Comparison of ENCODE assay signal across 9 cellular contexts in genomic region chr13:42333613-42334328, GRCh38.
A peak's percentile ranks its signal among the peaks of the same experiment; 100 is the strongest.
DNase-seq lines count a peak whose midpoint lies in the region; ATAC-seq, FAIRE-seq and TF ChIP-seq lines count a peak whose summit lies in the region.
"Had no signal": no experiment of that assay in that cellular context is flagged by ENCODE, and none has a peak within 500 bp of the region (broad histone marks: within the 10 kb centered on the region; RNA-seq: fewer than 3 reads in every experiment).

No MANE protein-coding gene starts in this region.

- H3K4me2 ChIP-seq in GM12878 (ENCODE audit: control insufficient read depth, insufficient read depth) = peak overlapping the region; percentile 51; the same call in 1 of the 2 replicates
- H3K4me2 ChIP-seq: BLaER1 treated with 17β-estradiol and CSF1 and Interleukin-3, amounts not matched to agents 10 nM and 100 nM had no signal

- H3K4me1 ChIP-seq in GM12878 (ENCODE audit: control insufficient read depth, insufficient read depth, low read length) (peaks cover 18% of the 10 kb centered on the region), adrenal gland (replicated peaks in 1 of 2) (no peaks in the 10 kb centered on the region)

- BruUV-seq in GM12878 (replicated peaks; lab: Mats Ljungman, UMichigan) = no TSS peak

- DNase-seq in NCI-H1105 (lab: John Stamatoyannopoulos, UW) = peak; percentile 13
- DNase-seq in NCI-H1105 treated with DMSO at 0.1 percent for 48 hours (lab: John Stamatoyannopoulos, UW) = no peak
- DNase-seq in NCI-H146 treated with DMSO at 0.1 percent for 48 hours (lab: John Stamatoyannopoulos, UW; ENCODE audit: unreplicated experiment) = peak; percentile 60
- DNase-seq in GM12878 (ENCODE audit: low read depth, low spot score) = no peak
- DNase-seq in medulla oblongata (ENCODE audit: extremely low spot score) = peak; percentile 28
- no peak for DNase-seq in adrenal gland
- no peak for DNase-seq in NCI-H774 (lab: John Stamatoyannopoulos, UW)

- ATAC-seq in GM21576 (IDR thresholded peaks at IDR 0.05; ENCODE audit: unreplicated experiment) (peak; percentile 62), GM12878 (peak; percentile 92)

- peak; percentile 75 for FAIRE-seq in GM12878 (lab: Jason Lieb, UNC)

- RAD21 ChIA-PET in GM12878 (lab: Charles Lee; ENCODE audit: unreplicated experiment) = interaction anchor here (0.6 to 3.6 kb wide), 33 partner anchors 11 to 1470 kb away, joined by 3 to 85 read pairs (median 4); partner anchors contain the start of gene AKAP11

- in situ Hi-C loops in GM12878 (cut with MboI) = loop anchor here (25.0 kb wide), 1 partner anchor 1454 kb away; the partner anchor contains the start of gene ENOX1

- CTCF ChIA-PET in GM12878 (lab: Yijun Ruan, JAX) = interaction anchor here (0.5 to 1.7 kb wide), 48 partner anchors 8 to 1470 kb away, joined by 3 to 67 read pairs (median 4); no protein-coding TSS in a partner anchor

- H3K4me3 ChIP-seq in GM12878 = no peak overlapping the region
- H3K4me3 ChIP-seq in adrenal gland = no peak overlapping the region
- H3K4me3 ChIP-seq: BLaER1 treated with 17β-estradiol and CSF1 and Interleukin-3, amounts not matched to agents 10 nM and 100 nM had no signal

- TF ChIP-seq RAD21 in GM12878 (IDR thresholded peaks at IDR 0.05; ENCODE audit: insufficient read depth, low read depth, low read length) = peak; percentile 98

- H4K20me1 ChIP-seq in GM12878 (ENCODE audit: control insufficient read depth, insufficient read depth) = no peaks in the 10 kb centered on the region
- H4K20me1 ChIP-seq: BLaER1 treated with 17β-estradiol and CSF1 and Interleukin-3, amounts not matched to agents 10 nM and 100 nM had no signal

- SMC1A ChIA-PET in GM12878 (lab: Charles Lee; ENCODE audit: uncharacterized antibody, unreplicated experiment) = interaction anchor here (0.5 to 4.9 kb wide), 27 partner anchors 11 to 636 kb away, joined by 3 to 83 read pairs (median 4); no protein-coding TSS in a partner anchor

- H3K27me3 ChIP-seq in GM12878 (replicated peaks in 1 of 2; ENCODE audit: control insufficient read depth in 2 of 2, insufficient read depth in 2 of 2, low read length in 1 of 2) (no peaks in the 10 kb centered on the region), adrenal gland (no peaks in the 10 kb centered on the region)
- H3K27me3 ChIP-seq: BLaER1 treated with 17β-estradiol and CSF1 and Interleukin-3, amounts not matched to agents 10 nM and 100 nM had no signal

- intact Hi-C loops in GM12878 (cut with micrococcal nuclease; ENCODE audit: unreplicated experiment) (loop anchor here (1.0 to 10.0 kb wide), 6 partner anchors 73 to 551 kb away; no protein-coding TSS in a partner anchor), adrenal gland (cut with DNase I) (no loop called here)

- no peaks in the 10 kb centered on the region for H3K79me2 ChIP-seq in GM12878 (ENCODE audit: control insufficient read depth, insufficient read depth, low read length)

- peak overlapping the region; percentile 93 for H2AFZ ChIP-seq in GM12878 (ENCODE audit: control insufficient read depth, low read depth, low read length)

- no peak for TF ChIP-seq EP300 in GM12878 (IDR thresholded peaks at IDR 0.05; ENCODE audit: borderline replicate concordance in 1 of 2, control insufficient read depth in 1 of 2, low read depth in 2 of 2, low read length in 2 of 2)

- no peaks in the 10 kb centered on the region for H3K36me3 ChIP-seq in GM12878 (ENCODE audit: control insufficient read depth in 2 of 2, insufficient read depth in 2 of 2, low read length in 1 of 2)
- H3K36me3 ChIP-seq in adrenal gland (replicated peaks in 1 of 2) = no peaks in the 10 kb centered on the region
- H3K36me3 ChIP-seq: BLaER1 treated with 17β-estradiol and CSF1 and Interleukin-3, amounts not matched to agents 10 nM and 100 nM had no signal

- peak overlapping the region; percentile 73 for H3K27ac ChIP-seq in GM12878 (ENCODE audit: control insufficient read depth, insufficient read depth)
- H3K27ac ChIP-seq in adrenal gland = no peak overlapping the region

- peak overlapping the region; percentile 59; the same call in 1 of the 2 replicates for H3K9ac ChIP-seq in GM12878 (ENCODE audit: control insufficient read depth, insufficient read depth, low read length)

- TF ChIP-seq POLR2A in GM12878 (IDR thresholded peaks at IDR 0.05; ENCODE audit: low read depth, low read length) = no peak
- no peak for TF ChIP-seq POLR2A in adrenal gland (IDR thresholded peaks at IDR 0.05)

- 78% methylated on average over 11 of the region's 12 CpGs for WGBS in GM12878 (ENCODE audit: insufficient coverage, insufficient replicate concordance, low lambda C conversion rate, missing lambda C conversion rate)
- WGBS in adrenal gland, 4 donors = 73 to 80% (median 76%) methylated on average over 7 to 12 of the region's 12 CpGs

- H3K9me3 ChIP-seq in GM12878 (replicated peaks; ENCODE audit: control insufficient read depth, insufficient read depth, low read length) = no peaks in the 10 kb centered on the region
- H3K9me3 ChIP-seq in adrenal gland (replicated peaks in 1 of 3) = no peaks in the 10 kb centered on the region

- POLR2A ChIA-PET in GM12878 (lab: Charles Lee) = interaction anchor here (0.7 to 1.2 kb wide), 3 partner anchors 46 to 145 kb away, joined by 3 to 4 read pairs (median 3); no protein-coding TSS in a partner anchor

- peak; percentile 74 to 87 (median 83); a peak in 5 of 6 replicates for TF ChIP-seq CTCF in GM12878 (IDR thresholded peaks at IDR 0.05 in 2 of 3, conservative IDR thresholded peaks at IDR 0.05 in 1 of 3; ENCODE audit: control insufficient read depth in 2 of 3, extremely low read depth in 1 of 3, insufficient read depth in 1 of 3, low read depth in 3 of 3, low read length in 3 of 3)
- peak in 3 of 6 experiments; percentile 10 to 24 (median 19) for TF ChIP-seq CTCF in adrenal gland (IDR thresholded peaks at IDR 0.05)

TF ChIP-seq in GM12878, 131 proteins besides CTCF, POLR2A, EP300 and RAD21:
- TF ChIP-seq ZBTB33 (IDR thresholded peaks at IDR 0.05) = 0 out of 2 replicates have a peak, but pooled peaks have one; percentile 35
- TF ChIP-seq CHD4 (IDR thresholded peaks at IDR 0.05) = no peak
- TF ChIP-seq LARP7 (IDR thresholded peaks at IDR 0.05) = no peak
- 0 out of 2 replicates have a peak, but pooled peaks have one; percentile 13 for TF ChIP-seq MEF2A (IDR thresholded peaks at IDR 0.05; ENCODE audit: insufficient read depth, low read depth, low read length)
- peak; percentile 88 for TF ChIP-seq SMC3 (IDR thresholded peaks at IDR 0.05; ENCODE audit: borderline replicate concordance, low read length)
- no peak for TF ChIP-seq NFXL1 (IDR thresholded peaks at IDR 0.05; ENCODE audit: borderline replicate concordance)
- 0 out of 2 replicates have a peak, but pooled peaks have one; percentile 31 for TF ChIP-seq ZNF207 (IDR thresholded peaks at IDR 0.05; ENCODE audit: borderline replicate concordance)
- TF ChIP-seq RB1 (IDR thresholded peaks at IDR 0.05; ENCODE audit: borderline replicate concordance) = 0 out of 2 replicates have a peak, but pooled peaks have one; percentile 22
- TF ChIP-seq SP1 (IDR thresholded peaks at IDR 0.05; ENCODE audit: low read depth, low read length) = no peak
- TF ChIP-seq SREBF1 (IDR thresholded peaks at IDR 0.05; ENCODE audit: low read length) = no peak
- no peak for TF ChIP-seq TCF7 (IDR thresholded peaks at IDR 0.05; ENCODE audit: borderline replicate concordance)
- no peak for TF ChIP-seq CHD1 (IDR thresholded peaks at IDR 0.05; ENCODE audit: low read depth, low read length)
- TF ChIP-seq IKZF2 (IDR thresholded peaks at IDR 0.05) = no peak
- TF ChIP-seq CBX5 (IDR thresholded peaks at IDR 0.05; ENCODE audit: low read depth) = 0 out of 2 replicates have a peak, but pooled peaks have one; percentile 26
- TF ChIP-seq GABPA (IDR thresholded peaks at IDR 0.05; ENCODE audit: low read depth) = no peak
- TF ChIP-seq POLR2AphosphoS5 (IDR thresholded peaks at IDR 0.05; ENCODE audit: low read length) = no peak

Comparison
In these comparisons a context has a peak if more than half of its experiments do, and no peak if none do; other contexts are left out.
1. DNase-seq: peak in NCI-H1105 (single experiment), NCI-H146 treated with DMSO at 0.1 percent for 48 hours (single experiment) and medulla oblongata (single experiment); none in NCI-H1105 treated with DMSO at 0.1 percent for 48 hours (single experiment), GM12878 (single experiment), adrenal gland (0 of 7) and NCI-H774 (single experiment).